In the genomic region with DNA sequence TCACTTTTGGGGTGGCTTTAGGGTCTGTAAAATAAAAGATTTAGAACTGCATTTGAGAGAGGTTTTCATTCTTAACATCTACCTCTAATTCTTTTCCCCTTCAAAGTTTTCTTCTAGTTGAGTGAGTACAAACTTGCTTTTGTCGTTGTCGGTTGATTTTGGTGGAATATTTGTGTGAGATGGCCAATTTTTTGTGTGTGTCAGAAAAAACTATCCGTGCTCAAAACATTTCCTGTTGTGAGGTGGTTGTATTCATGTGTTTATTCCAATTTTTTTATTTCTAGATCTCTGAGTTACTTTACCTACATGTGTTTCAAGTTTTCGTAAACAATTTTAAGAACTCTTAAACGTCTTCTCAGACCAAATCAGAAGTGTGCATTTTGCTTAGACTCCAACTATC, we compare ENCODE assay signal across 8 cellular contexts. TPM values are rescaled to one million over a fixed set of nuclear protein-coding genes. Genes with fewer than 3 reads are reported as not detected.
DNase-seq lines count a peak whose midpoint lies in the region; ATAC-seq, FAIRE-seq and TF ChIP-seq lines count a peak whose summit lies in the region.

No MANE protein-coding gene starts in this region.

- no peak for DNase-seq in HFFc6
- no peak for DNase-seq in small intestine
- no peak for DNase-seq in DMS114 treated with DMSO at 0.1 percent for 48 hours (lab: John Stamatoyannopoulos, UW; ENCODE audit: unreplicated experiment)
- DNase-seq in stimulated activated CD4-positive, alpha-beta T cell treated with anti-CD3 and anti-CD28 coated beads, Interleukin-4, amount 100 ng/mL, for 4 hours, result no peak
- no peak for DNase-seq in SW480 (ENCODE audit: low spot score)
- DNase-seq in GM19238 (ENCODE audit: insufficient read length, low spot score), result no peak

- H3K4me3 Mint-ChIP-seq in HFFc6, result peak overlapping the region; percentile 93
- H3K4me3 Mint-ChIP-seq in activated T-helper 17 cell treated with anti-CD3 and anti-CD28 coated beads, Interleukin-2, amount 50 U/mL, for 72 hours, result no peak overlapping the region

- 2 to 4% (median 3%) methylated on average over 5 of the region's 5 CpGs for WGBS in small intestine, 3 donors

- H3K36me3 ChIP-seq in small intestine (ENCODE audit: control insufficient read depth in 2 of 2, insufficient read depth in 2 of 2, low read length in 2 of 2), result no peaks in the 10 kb centered on the region

- H3K27me3 ChIP-seq in small intestine (ENCODE audit: control insufficient read depth in 2 of 2, insufficient read depth in 2 of 2, low read length in 2 of 2), result no peaks in the 10 kb centered on the region

- FAIRE-seq in small intestine (lab: Jason Lieb, UNC), result no peak

- H3K4me1 ChIP-seq in small intestine (ENCODE audit: control insufficient read depth in 2 of 2, insufficient read depth in 1 of 2, low read depth in 1 of 2, low read length in 1 of 2), result peaks cover 0 to 4% of the 10 kb centered on the region in 2 donors

- H3K9me3 Mint-ChIP-seq in HFFc6, result no peaks in the 10 kb centered on the region
- peaks cover 7% of the 10 kb centered on the region for H3K9me3 Mint-ChIP-seq in activated T-helper 17 cell treated with anti-CD3 and anti-CD28 coated beads, Interleukin-2, amount 50 U/mL, for 72 hours

- peak overlapping the region; percentile 96 to 99 for H3K27ac ChIP-seq in small intestine (ENCODE audit: low read depth in 1 of 2, low read length in 1 of 2)

- 0 out of 2 replicates have a peak, but pooled peaks cover 10% of the 10 kb centered on the region for H3K36me3 Mint-ChIP-seq in HFFc6 (ENCODE audit: low read depth)
- peaks cover 18% of the 10 kb centered on the region for H3K36me3 Mint-ChIP-seq in activated T-helper 17 cell treated with anti-CD3 and anti-CD28 coated beads, Interleukin-2, amount 50 U/mL, for 72 hours (ENCODE audit: low read depth)

- H3K27ac Mint-ChIP-seq in HFFc6, result peak overlapping the region; percentile 74
- H3K27ac Mint-ChIP-seq in activated T-helper 17 cell treated with anti-CD3 and anti-CD28 coated beads, Interleukin-2, amount 50 U/mL, for 72 hours, result peak overlapping the region; percentile 96

- H3K27me3 Mint-ChIP-seq in HFFc6 (ENCODE audit: insufficient read depth), result no peaks in the 10 kb centered on the region
- H3K27me3 Mint-ChIP-seq in activated T-helper 17 cell treated with anti-CD3 and anti-CD28 coated beads, Interleukin-2, amount 50 U/mL, for 72 hours, result no peaks in the 10 kb centered on the region

- TF ChIP-seq CTCF in HFFc6 (IDR thresholded peaks at IDR 0.05), result no peak

- H3K4me3 ChIP-seq in iPS-11a (ENCODE audit: low read depth, low read length) (peak overlapping the region; percentile 78), small intestine (ENCODE audit: low read depth in 1 of 2, low read length in 2 of 2) (peak overlapping the region; percentile 80 to 90)

- no peak for ATAC-seq in activated T-helper 17 cell treated with anti-CD3 and anti-CD28 coated beads, Interleukin-2, amount 50 U/mL, for 72 hours (replicated peaks)

- H3K4me1 Mint-ChIP-seq in HFFc6 (ENCODE audit: low read depth), result peaks cover 16% of the 10 kb centered on the region
- H3K4me1 Mint-ChIP-seq in activated T-helper 17 cell treated with anti-CD3 and anti-CD28 coated beads, Interleukin-2, amount 50 U/mL, for 72 hours, result peaks cover 36% of the 10 kb centered on the region

- H3K9me3 ChIP-seq in small intestine (ENCODE audit: control insufficient read depth, low read depth), result no peaks in the 10 kb centered on the region

RNA-seq across cellular contexts. Expression of a gene that starts 1.6 kb away (rescaled TPM):
- total RNA-seq in HFFc6 (2021; fragmentation: NEBNext Ultra II Directional; extraction: Animal tissue kit (Norgen Biotek cat#: 25700)), result 10 to 100 TPM; 35.8 to 57.2 (median 47.4) TPM
- total RNA-seq in activated T-helper 17 cell treated with anti-CD3 and anti-CD28 coated beads, Interleukin-2, amount 50 U/mL, for 72 hours, result 10 to 100 TPM; 62.0 to 64.3 TPM
- 10 to 100 TPM; 10.1 to 13.2 (median 11.6) TPM for polyA plus RNA-seq in small intestine
